ENCODE assay signal across 8 cellular contexts in the genomic region with DNA sequence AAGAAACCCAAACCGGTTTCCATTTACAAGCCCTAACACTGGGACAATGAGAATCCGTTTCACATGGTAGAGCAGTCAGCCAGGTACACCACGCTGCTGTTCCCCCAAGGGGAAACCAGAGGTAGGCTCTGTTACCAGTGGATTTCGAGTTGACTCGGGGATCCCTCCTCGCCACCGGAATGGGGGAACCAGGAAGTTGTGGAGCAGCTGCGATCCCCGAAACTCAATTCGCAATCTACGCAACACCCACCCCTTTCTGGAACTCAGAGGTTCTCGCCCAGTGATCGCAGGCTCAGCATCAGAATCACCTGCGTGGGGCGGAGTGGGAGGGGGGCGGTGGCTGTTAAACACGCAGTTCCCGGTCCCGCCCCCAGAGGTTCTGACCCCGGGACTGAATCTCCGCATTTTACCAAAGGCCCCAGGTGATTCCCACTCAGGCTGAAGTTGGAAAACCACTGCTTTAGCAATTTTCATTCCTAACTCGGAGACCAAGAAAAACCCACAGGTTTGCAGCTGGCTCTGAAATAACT. TPM values are rescaled to one million over a fixed set of nuclear protein-coding genes. Genes with fewer than 3 reads are reported as not detected.
DNase-seq lines count a peak whose midpoint lies in the region; ATAC-seq and TF ChIP-seq lines count a peak whose summit lies in the region.
"Not testable (repeated sequence)": the region's sequence is repeated elsewhere in the genome, so short reads cannot be mapped to it uniquely, and the experiment has no call there.

No MANE protein-coding gene starts in this region.

- not testable (repeated sequence) for H3K18ac ChIP-seq in mesendoderm (ENCODE audit: low read length)

- not testable (repeated sequence) for H2BK120ac ChIP-seq in mesendoderm (ENCODE audit: low read depth, low read length)

- H3K79me2 ChIP-seq in fibroblast of lung (ENCODE audit: control insufficient read depth, insufficient read depth, low read length); mesendoderm (ENCODE audit: control insufficient read depth, insufficient read depth, low read length): not testable (repeated sequence)

- not testable (repeated sequence) for H2BK15ac ChIP-seq in mesendoderm (replicated peaks; ENCODE audit: low read depth)

- H4K20me1 ChIP-seq in fibroblast of lung (ENCODE audit: control insufficient read depth, extremely low read depth, insufficient read depth, low read length): not testable (repeated sequence)

- CTCF ChIA-PET in activated naive CD4-positive, alpha-beta T cell treated with anti-CD3 and anti-CD28 coated beads, Interleukin-2, amount 10 ng/mL, durations not matched to agents 7 days and 5 days (lab: Charles Lee): not testable (repeated sequence)

- not testable (repeated sequence) for H3K36me3 ChIP-seq in HUES64 (ENCODE audit: insufficient read depth, low read length); fibroblast of lung (ENCODE audit: control insufficient read depth, insufficient read depth, low read length); mesendoderm (ENCODE audit: control insufficient read depth, insufficient read depth, low read length); aorta (ENCODE audit: control insufficient read depth in 1 of 2, insufficient read depth in 2 of 2, low read length in 1 of 2)

- not testable (repeated sequence) for H3K79me1 ChIP-seq in mesendoderm (ENCODE audit: low read length)

- not testable (repeated sequence) for H2AK5ac ChIP-seq in mesendoderm (ENCODE audit: low read length)

- not testable (repeated sequence) for H4K8ac ChIP-seq in mesendoderm (ENCODE audit: low read depth, low read length)

- H3K4me1 Mint-ChIP-seq in T-helper 2 cell treated with Interferon-gamma antibody and Interleukin-4, amounts not matched to agents 5 μg/mL and 100 μg/mL, for 36 hours (ENCODE audit: low read depth): not testable (repeated sequence)
- H3K4me1 Mint-ChIP-seq in activated naive CD4-positive, alpha-beta T cell treated with anti-CD3 and anti-CD28 coated beads, Interleukin-2, amount 10 ng/mL, durations not matched to agents 7 days and 5 days: peaks cover 15% of the 10 kb centered on the region

- not testable (repeated sequence) for H3K9me3 ChIP-seq in HUES64 (ENCODE audit: insufficient read depth, low read depth, low read length); fibroblast of lung (ENCODE audit: control insufficient read depth, insufficient read depth, low read depth, low read length); aorta (ENCODE audit: control insufficient read depth, low read length)

- H3K4me3 ChIP-seq in HUES64 (ENCODE audit: low read length) (peak overlapping the region; percentile 74), fibroblast of lung (replicated peaks in 1 of 4; ENCODE audit: control extremely low read depth in 1 of 4, insufficient read depth in 1 of 4, low read depth in 3 of 4, low read length in 4 of 4) (peak overlapping the region; percentile 62 to 71 (median 69)), mesendoderm (ENCODE audit: low read length) (peak overlapping the region; percentile 69), aorta (ENCODE audit: low read length in 2 of 2) (peak overlapping the region; percentile 74 to 76)

- peak overlapping the region; percentile 47; the same call in 1 of the 2 replicates for H3K9ac ChIP-seq in HUES64 (ENCODE audit: low read depth, low read length)
- peak overlapping the region; percentile 50 for H3K9ac ChIP-seq in fibroblast of lung (ENCODE audit: insufficient read depth, low read length)
- H3K9ac ChIP-seq in mesendoderm (ENCODE audit: low read length): peak overlapping the region; percentile 83

- peak; percentile 63 for DNase-seq in T-helper 2 cell treated with Interferon-gamma antibody and Interleukin-4, amounts not matched to agents 5 μg/mL and 100 μg/mL, for 36 hours (ENCODE audit: low spot score)
- peak; percentile 81 for DNase-seq in activated naive CD4-positive, alpha-beta T cell treated with anti-CD3 and anti-CD28 coated beads, Interleukin-2, amount 10 ng/mL, durations not matched to agents 7 days and 5 days
- peak; percentile 1 to 12 for DNase-seq in fibroblast of lung (ENCODE audit: low read depth in 2 of 2)
- peak; percentile 9 for DNase-seq in mesendoderm
- DNase-seq in stimulated activated CD4-positive, alpha-beta T cell treated with anti-CD3 and anti-CD28 coated beads, Interleukin-15, amount 100 ng/mL, for 24 hours: peak; percentile 78
- DNase-seq in aorta: peak; percentile 73 to 81

- not testable (repeated sequence) for H3K27ac Mint-ChIP-seq in T-helper 2 cell treated with Interferon-gamma antibody and Interleukin-4, amounts not matched to agents 5 μg/mL and 100 μg/mL, for 36 hours
- peak overlapping the region; percentile 75 for H3K27ac Mint-ChIP-seq in activated naive CD4-positive, alpha-beta T cell treated with anti-CD3 and anti-CD28 coated beads, Interleukin-2, amount 10 ng/mL, durations not matched to agents 7 days and 5 days

- peak overlapping the region; percentile 33 for H2AFZ ChIP-seq in fibroblast of lung (ENCODE audit: low read length)

- TF ChIP-seq CTCF in fibroblast of lung (conservative IDR thresholded peaks at IDR 0.05 in 1 of 2, IDR thresholded peaks at IDR 0.05 in 1 of 2; ENCODE audit: low read depth in 1 of 2, low read length in 2 of 2): not testable (repeated sequence)

- peak; percentile 22 for ATAC-seq in GM18867 (IDR thresholded peaks at IDR 0.05; ENCODE audit: unreplicated experiment)
- peak; percentile 63 for ATAC-seq in aorta (ENCODE audit: low FRiP score)

- H4K5ac ChIP-seq in mesendoderm (ENCODE audit: low read length): not testable (repeated sequence)

- not testable (repeated sequence) for H3K36me3 Mint-ChIP-seq in T-helper 2 cell treated with Interferon-gamma antibody and Interleukin-4, amounts not matched to agents 5 μg/mL and 100 μg/mL, for 36 hours (ENCODE audit: low read depth); activated naive CD4-positive, alpha-beta T cell treated with anti-CD3 and anti-CD28 coated beads, Interleukin-2, amount 10 ng/mL, durations not matched to agents 7 days and 5 days

- H3K27me3 ChIP-seq in HUES64 (ENCODE audit: insufficient read depth, low read length); fibroblast of lung (ENCODE audit: control insufficient read depth, insufficient read depth, low read length); mesendoderm (ENCODE audit: insufficient read depth, low read length, poor library complexity); aorta (ENCODE audit: control insufficient read depth in 1 of 2, insufficient read depth in 2 of 2, low read length in 1 of 2): not testable (repeated sequence)

- under 1% methylated on average over 15 of the region's 22 CpGs for WGBS in HUES64
- no CpG with 5 or more reads among the region's 22 CpGs for WGBS in mesendoderm (ENCODE audit: extremely low coverage, insufficient coverage, low lambda C conversion rate)
- 1% methylated on average over 22 of the region's 22 CpGs for WGBS in aorta, 2 donors

- not testable (repeated sequence) for H3K9me3 Mint-ChIP-seq in T-helper 2 cell treated with Interferon-gamma antibody and Interleukin-4, amounts not matched to agents 5 μg/mL and 100 μg/mL, for 36 hours; activated naive CD4-positive, alpha-beta T cell treated with anti-CD3 and anti-CD28 coated beads, Interleukin-2, amount 10 ng/mL, durations not matched to agents 7 days and 5 days

- H3K4me2 ChIP-seq in fibroblast of lung (ENCODE audit: extremely low read depth, insufficient read depth, low read length) (peak overlapping the region; percentile 93), mesendoderm (ENCODE audit: low read length) (peak overlapping the region; percentile 85)

- peak overlapping the region; percentile 78 for H3K4me3 Mint-ChIP-seq in T-helper 2 cell treated with Interferon-gamma antibody and Interleukin-4, amounts not matched to agents 5 μg/mL and 100 μg/mL, for 36 hours
- peak overlapping the region; percentile 79 for H3K4me3 Mint-ChIP-seq in activated naive CD4-positive, alpha-beta T cell treated with anti-CD3 and anti-CD28 coated beads, Interleukin-2, amount 10 ng/mL, durations not matched to agents 7 days and 5 days

- not testable (repeated sequence) for H3K27ac ChIP-seq in HUES64 (ENCODE audit: low read depth, low read length); mesendoderm (ENCODE audit: low read depth, low read length)
- H3K27ac ChIP-seq in fibroblast of lung (ENCODE audit: insufficient read depth, low read length): peak overlapping the region; percentile 51
- peak overlapping the region in 1 of 2 donors; percentile 18 for H3K27ac ChIP-seq in aorta (ENCODE audit: low read depth in 1 of 2, low read length in 2 of 2)

- not testable (repeated sequence) for H3K4ac ChIP-seq in mesendoderm (ENCODE audit: low read depth, low read length)

- not testable (repeated sequence) for H3K4me1 ChIP-seq in HUES64 (ENCODE audit: insufficient read depth, low read length); fibroblast of lung (ENCODE audit: control insufficient read depth, extremely low read depth, insufficient read depth, low read length); mesendoderm (ENCODE audit: control insufficient read depth, low read depth, low read length); aorta (ENCODE audit: control insufficient read depth in 1 of 2, insufficient read depth in 2 of 2, low read length in 2 of 2)

- intact Hi-C loops in aorta (cut with DNase I): not testable (repeated sequence)

- H3K23ac ChIP-seq in mesendoderm (ENCODE audit: low read length): not testable (repeated sequence)

- H3K27me3 Mint-ChIP-seq in T-helper 2 cell treated with Interferon-gamma antibody and Interleukin-4, amounts not matched to agents 5 μg/mL and 100 μg/mL, for 36 hours (ENCODE audit: low read depth); activated naive CD4-positive, alpha-beta T cell treated with anti-CD3 and anti-CD28 coated beads, Interleukin-2, amount 10 ng/mL, durations not matched to agents 7 days and 5 days: not testable (repeated sequence)

- not testable (repeated sequence) for H2BK5ac ChIP-seq in mesendoderm (ENCODE audit: low read length)

- peak overlapping the region; percentile 87 for H3K56ac ChIP-seq in mesendoderm (ENCODE audit: low read length)

RNA-seq across cellular contexts. Expression of a gene that starts 49.2 kb away (rescaled TPM):
- 22.2 TPM for polyA plus RNA-seq in HUES64 (2013, experiment 1 of 2)
- 24.4 TPM for polyA plus RNA-seq in HUES64 (2013, experiment 2 of 2)
- total RNA-seq in fibroblast of lung (16.5 and 22.3 TPM in 2 replicates), aorta (10 to 100 TPM; 36.0 to 38.8 TPM)
- polyA plus RNA-seq in fibroblast of lung (18.2 and 29.0 TPM in 2 replicates), aorta (10 to 100 TPM in 1 of 2 donors, 1 to 10 TPM in 1; 2.9 to 14.2 TPM)
- polyA plus RNA-seq in fibroblast of lung (2012): 9.0 and 17.3 TPM in 2 replicates
- polyA minus RNA-seq in fibroblast of lung (ENCODE audit: low replicate concordance): 51.5 and 77.2 TPM in 2 replicates
- polyA plus RNA-seq in mesendoderm (2013, experiment 1 of 2): 17.7 TPM
- 17.3 TPM for polyA plus RNA-seq in mesendoderm (2013, experiment 2 of 2)

Comparison
In these comparisons a context has a peak if more than half of its experiments do, and no peak if none do; other contexts are left out.
1. DNase-seq: peak in every context shown above with its lines; median percentile 81 in activated naive CD4-positive, alpha-beta T cell treated with anti-CD3 and anti-CD28 coated beads, Interleukin-2, amount 10 ng/mL, durations not matched to agents 7 days and 5 days; 78 in stimulated activated CD4-positive, alpha-beta T cell treated with anti-CD3 and anti-CD28 coated beads, Interleukin-15, amount 100 ng/mL, for 24 hours; 77 in aorta; 63 in T-helper 2 cell treated with Interferon-gamma antibody and Interleukin-4, amounts not matched to agents 5 μg/mL and 100 μg/mL, for 36 hours; 9 in mesendoderm; 6 in fibroblast of lung.